Comparison of ENCODE assay signal across 1 cellular context in the genomic region with DNA sequence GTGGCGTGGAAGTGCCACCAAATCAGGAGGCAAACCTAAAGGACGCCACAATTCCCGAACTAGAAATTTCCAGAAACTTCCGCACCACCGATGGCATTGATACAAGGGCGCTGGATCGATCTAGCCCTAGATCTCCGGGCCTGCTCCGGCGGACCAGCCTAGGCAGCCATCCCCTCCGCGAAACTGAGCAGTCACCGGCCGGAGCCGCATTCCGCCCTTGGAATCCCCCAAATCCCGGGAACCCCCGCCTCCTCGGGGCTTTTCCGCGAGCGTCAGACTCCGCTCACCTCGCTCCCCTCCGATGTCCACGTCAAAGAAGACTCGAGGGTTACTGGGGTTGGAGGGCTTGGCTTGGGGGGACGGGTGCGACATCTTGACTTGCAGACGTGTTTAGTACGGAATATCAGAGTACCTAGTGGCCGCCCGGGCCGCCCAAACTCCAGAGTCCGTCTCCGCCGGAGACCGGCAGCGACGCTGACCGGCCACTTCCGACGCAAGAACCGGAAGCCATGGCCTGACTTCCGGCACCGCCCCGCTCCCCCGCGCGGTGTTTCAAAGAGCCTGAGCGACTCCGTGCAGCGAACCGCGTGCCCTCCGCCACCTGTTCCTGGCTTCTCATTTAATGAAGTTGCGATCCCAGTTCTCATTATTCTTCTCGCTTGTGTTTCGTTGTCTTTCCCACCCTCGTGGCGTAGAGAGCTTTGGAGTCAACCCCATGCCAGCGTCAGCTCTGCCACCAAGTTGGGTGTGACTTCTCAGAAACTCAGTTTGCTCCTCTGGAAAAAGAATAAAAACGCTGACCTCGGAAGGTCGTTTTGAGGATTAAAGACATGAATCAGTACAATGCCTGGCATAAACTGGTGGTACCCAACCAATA.
TF ChIP-seq lines count a peak whose summit lies in the region.

Gene PPID, minus strand, starts transcription at position 480 of the 877 bp plus-strand sequence. Its CDS starts 108 bp downstream, at position 372.

TF ChIP-seq in HEK293, 187 proteins besides CTCF, POLR2A, EP300 and RAD21 (continued from another document and continues in another):
- TF ChIP-seq, protein P1, sequence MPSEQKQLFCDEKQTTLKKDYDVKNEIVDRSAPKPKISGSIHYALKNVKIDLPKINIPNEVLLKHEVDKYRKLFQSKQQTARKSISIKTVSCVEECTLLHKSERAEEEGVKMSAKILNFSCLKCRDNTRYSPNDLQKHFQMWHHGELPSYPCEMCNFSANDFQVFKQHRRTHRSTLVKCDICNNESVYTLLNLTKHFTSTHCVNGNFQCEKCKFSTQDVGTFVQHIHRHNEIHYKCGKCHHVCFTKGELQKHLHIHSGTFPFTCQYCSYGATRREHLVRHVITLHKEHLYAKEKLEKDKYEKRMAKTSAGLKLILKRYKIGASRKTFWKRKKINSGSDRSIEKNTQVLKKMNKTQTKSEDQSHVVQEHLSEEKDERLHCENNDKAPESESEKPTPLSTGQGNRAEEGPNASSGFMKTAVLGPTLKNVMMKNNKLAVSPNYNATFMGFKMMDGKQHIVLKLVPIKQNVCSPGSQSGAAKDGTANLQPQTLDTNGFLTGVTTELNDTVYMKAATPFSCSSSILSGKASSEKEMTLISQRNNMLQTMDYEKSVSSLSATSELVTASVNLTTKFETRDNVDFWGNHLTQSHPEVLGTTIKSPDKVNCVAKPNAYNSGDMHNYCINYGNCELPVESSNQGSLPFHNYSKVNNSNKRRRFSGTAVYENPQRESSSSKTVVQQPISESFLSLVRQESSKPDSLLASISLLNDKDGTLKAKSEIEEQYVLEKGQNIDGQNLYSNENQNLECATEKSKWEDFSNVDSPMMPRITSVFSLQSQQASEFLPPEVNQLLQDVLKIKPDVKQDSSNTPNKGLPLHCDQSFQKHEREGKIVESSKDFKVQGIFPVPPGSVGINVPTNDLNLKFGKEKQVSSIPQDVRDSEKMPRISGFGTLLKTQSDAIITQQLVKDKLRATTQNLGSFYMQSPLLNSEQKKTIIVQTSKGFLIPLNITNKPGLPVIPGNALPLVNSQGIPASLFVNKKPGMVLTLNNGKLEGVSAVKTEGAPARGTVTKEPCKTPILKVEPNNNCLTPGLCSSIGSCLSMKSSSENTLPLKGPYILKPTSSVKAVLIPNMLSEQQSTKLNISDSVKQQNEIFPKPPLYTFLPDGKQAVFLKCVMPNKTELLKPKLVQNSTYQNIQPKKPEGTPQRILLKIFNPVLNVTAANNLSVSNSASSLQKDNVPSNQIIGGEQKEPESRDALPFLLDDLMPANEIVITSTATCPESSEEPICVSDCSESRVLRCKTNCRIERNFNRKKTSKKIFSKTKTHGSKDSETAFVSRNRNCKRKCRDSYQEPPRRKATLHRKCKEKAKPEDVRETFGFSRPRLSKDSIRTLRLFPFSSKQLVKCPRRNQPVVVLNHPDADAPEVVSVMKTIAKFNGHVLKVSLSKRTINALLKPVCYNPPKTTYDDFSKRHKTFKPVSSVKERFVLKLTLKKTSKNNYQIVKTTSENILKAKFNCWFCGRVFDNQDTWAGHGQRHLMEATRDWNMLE (tag by site-specific recombination; conservative IDR thresholded peaks at IDR 0.05; ENCODE audit: low read depth) = peak; percentile 95
- TF ChIP-seq, protein P2, sequence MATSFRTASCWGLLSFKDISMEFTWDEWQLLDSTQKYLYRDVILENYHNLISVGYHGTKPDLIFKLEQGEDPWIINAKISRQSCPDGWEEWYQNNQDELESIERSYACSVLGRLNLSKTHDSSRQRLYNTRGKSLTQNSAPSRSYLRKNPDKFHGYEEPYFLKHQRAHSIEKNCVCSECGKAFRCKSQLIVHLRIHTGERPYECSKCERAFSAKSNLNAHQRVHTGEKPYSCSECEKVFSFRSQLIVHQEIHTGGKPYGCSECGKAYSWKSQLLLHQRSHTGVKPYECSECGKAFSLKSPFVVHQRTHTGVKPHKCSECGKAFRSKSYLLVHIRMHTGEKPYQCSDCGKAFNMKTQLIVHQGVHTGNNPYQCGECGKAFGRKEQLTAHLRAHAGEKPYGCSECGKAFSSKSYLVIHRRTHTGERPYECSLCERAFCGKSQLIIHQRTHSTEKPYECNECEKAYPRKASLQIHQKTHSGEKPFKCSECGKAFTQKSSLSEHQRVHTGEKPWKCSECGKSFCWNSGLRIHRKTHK (tag by site-specific recombination; IDR thresholded peaks at IDR 0.05) = no peak
- peak; percentile 75 for TF ChIP-seq SP2 (tag by site-specific recombination; IDR thresholded peaks at IDR 0.05)
- TF ChIP-seq ZNF174 (tag by site-specific recombination; IDR thresholded peaks at IDR 0.05) = no peak
- TF ChIP-seq GLIS2 (tag by site-specific recombination; IDR thresholded peaks at IDR 0.05) = peak; percentile 60
- TF ChIP-seq ZNF48 (tag by site-specific recombination; IDR thresholded peaks at IDR 0.05) = no peak
- TF ChIP-seq ZNF792 (tag by site-specific recombination; IDR thresholded peaks at IDR 0.05) = no peak
- TF ChIP-seq, protein P3, sequence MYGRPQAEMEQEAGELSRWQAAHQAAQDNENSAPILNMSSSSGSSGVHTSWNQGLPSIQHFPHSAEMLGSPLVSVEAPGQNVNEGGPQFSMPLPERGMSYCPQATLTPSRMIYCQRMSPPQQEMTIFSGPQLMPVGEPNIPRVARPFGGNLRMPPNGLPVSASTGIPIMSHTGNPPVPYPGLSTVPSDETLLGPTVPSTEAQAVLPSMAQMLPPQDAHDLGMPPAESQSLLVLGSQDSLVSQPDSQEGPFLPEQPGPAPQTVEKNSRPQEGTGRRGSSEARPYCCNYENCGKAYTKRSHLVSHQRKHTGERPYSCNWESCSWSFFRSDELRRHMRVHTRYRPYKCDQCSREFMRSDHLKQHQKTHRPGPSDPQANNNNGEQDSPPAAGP (tag by site-specific recombination; IDR thresholded peaks at IDR 0.05) = no peak
- TF ChIP-seq FEZF1 (tag by site-specific recombination; IDR thresholded peaks at IDR 0.05) = 0 out of 2 replicates have a peak, but pooled peaks have one; percentile 6
- no peak for TF ChIP-seq ZNF521 (tag by site-specific recombination; IDR thresholded peaks at IDR 0.05)
- TF ChIP-seq REST (tag by site-specific recombination; IDR thresholded peaks at IDR 0.05) = no peak
- no peak for TF ChIP-seq BCL11B (tag by site-specific recombination; IDR thresholded peaks at IDR 0.05; ENCODE audit: low read depth)
- TF ChIP-seq ZNF404 (tag by site-specific recombination; IDR thresholded peaks at IDR 0.05) = no peak
- TF ChIP-seq GLI4 (tag by site-specific recombination; IDR thresholded peaks at IDR 0.05) = no peak
- TF ChIP-seq ZNF830 (tag by site-specific recombination; IDR thresholded peaks at IDR 0.05; ENCODE audit: low read depth) = no peak
- TF ChIP-seq ZNF23 (tag by site-specific recombination; IDR thresholded peaks at IDR 0.05; ENCODE audit: borderline replicate concordance) = no peak
- TF ChIP-seq ZNF341 (tag by site-specific recombination; IDR thresholded peaks at IDR 0.05; ENCODE audit: low read depth) = peak; percentile 63
- TF ChIP-seq KLF10 (tag by site-specific recombination; IDR thresholded peaks at IDR 0.05) = peak; percentile 45; the same call in 1 of the 2 replicates
- TF ChIP-seq ZNF660 (tag by site-specific recombination; IDR thresholded peaks at IDR 0.05) = peak; percentile 47; the same call in 1 of the 2 replicates
- TF ChIP-seq HOXC10 (CRISPR knock-in tag; IDR thresholded peaks at IDR 0.05) = no peak
- no peak for TF ChIP-seq ZNF37A (tag by site-specific recombination; IDR thresholded peaks at IDR 0.05)
- TF ChIP-seq KLF7 (tag by site-specific recombination; IDR thresholded peaks at IDR 0.05; ENCODE audit: borderline replicate concordance) = peak; percentile 94
- no peak for TF ChIP-seq ZNF16 (tag by site-specific recombination; IDR thresholded peaks at IDR 0.05; ENCODE audit: low read depth)
- no peak for TF ChIP-seq ZNF658 (tag by site-specific recombination; IDR thresholded peaks at IDR 0.05)
- no peak for TF ChIP-seq ZNF211 (tag by site-specific recombination; IDR thresholded peaks at IDR 0.05; ENCODE audit: low read depth)
- TF ChIP-seq SCRT1 (tag by site-specific recombination; IDR thresholded peaks at IDR 0.05; ENCODE audit: borderline replicate concordance) = peak; percentile 79
- TF ChIP-seq ZXDB (tag by site-specific recombination; IDR thresholded peaks at IDR 0.05) = peak; percentile 66; the same call in 1 of the 2 replicates
- TF ChIP-seq MEIS1 (CRISPR knock-in tag; IDR thresholded peaks at IDR 0.05; ENCODE audit: borderline replicate concordance) = no peak
- no peak for TF ChIP-seq ZNF571 (tag by site-specific recombination; IDR thresholded peaks at IDR 0.05)
- TF ChIP-seq TCF7L2 (IDR thresholded peaks at IDR 0.05; ENCODE audit: borderline replicate concordance, low read depth, low read length) = peak; percentile 99
- no peak for TF ChIP-seq ZNF558 (tag by site-specific recombination; IDR thresholded peaks at IDR 0.05)
- no peak for TF ChIP-seq ZNF132 (tag by site-specific recombination; IDR thresholded peaks at IDR 0.05; ENCODE audit: borderline replicate concordance)
- no peak for TF ChIP-seq BCL6B (tag by site-specific recombination; IDR thresholded peaks at IDR 0.05)
- no peak for TF ChIP-seq MZF1 (tag by site-specific recombination; IDR thresholded peaks at IDR 0.05; ENCODE audit: borderline replicate concordance)
- TF ChIP-seq ZNF585B (tag by site-specific recombination; IDR thresholded peaks at IDR 0.05) = no peak
- TF ChIP-seq ZNF112 (tag by site-specific recombination; IDR thresholded peaks at IDR 0.05) = no peak
- TF ChIP-seq ZFP37 (tag by site-specific recombination; IDR thresholded peaks at IDR 0.05) = 0 out of 2 replicates have a peak, but pooled peaks have one; percentile 19
- TF ChIP-seq ZNF777 (tag by site-specific recombination; IDR thresholded peaks at IDR 0.05; ENCODE audit: borderline replicate concordance) = peak; percentile 29; the same call in 1 of the 2 replicates
- TF ChIP-seq OSR2 (tag by site-specific recombination; IDR thresholded peaks at IDR 0.05) = no peak
- peak; percentile 16; the same call in 1 of the 2 replicates for TF ChIP-seq ZSCAN30 (tag by site-specific recombination; IDR thresholded peaks at IDR 0.05)
- TF ChIP-seq ZNF10 (tag by site-specific recombination; IDR thresholded peaks at IDR 0.05) = no peak; the same call in 1 of the 2 replicates
- TF ChIP-seq, protein P4, sequence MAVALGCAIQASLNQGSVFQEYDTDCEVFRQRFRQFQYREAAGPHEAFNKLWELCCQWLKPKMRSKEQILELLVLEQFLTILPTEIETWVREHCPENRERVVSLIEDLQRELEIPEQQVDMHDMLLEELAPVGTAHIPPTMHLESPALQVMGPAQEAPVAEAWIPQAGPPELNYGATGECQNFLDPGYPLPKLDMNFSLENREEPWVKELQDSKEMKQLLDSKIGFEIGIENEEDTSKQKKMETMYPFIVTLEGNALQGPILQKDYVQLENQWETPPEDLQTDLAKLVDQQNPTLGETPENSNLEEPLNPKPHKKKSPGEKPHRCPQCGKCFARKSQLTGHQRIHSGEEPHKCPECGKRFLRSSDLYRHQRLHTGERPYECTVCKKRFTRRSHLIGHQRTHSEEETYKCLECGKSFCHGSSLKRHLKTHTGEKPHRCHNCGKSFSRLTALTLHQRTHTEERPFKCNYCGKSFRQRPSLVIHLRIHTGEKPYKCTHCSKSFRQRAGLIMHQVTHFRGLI (tag by site-specific recombination; IDR thresholded peaks at IDR 0.05) = no peak
- no peak for TF ChIP-seq ZBTB8A (tag by site-specific recombination; IDR thresholded peaks at IDR 0.05)
- TF ChIP-seq ZNF654 (tag by site-specific recombination; IDR thresholded peaks at IDR 0.05; ENCODE audit: low read depth) = no peak
- no peak for TF ChIP-seq PRDM1 (tag by site-specific recombination; IDR thresholded peaks at IDR 0.05)
- TF ChIP-seq ZNF530 (tag by site-specific recombination; IDR thresholded peaks at IDR 0.05; ENCODE audit: low read depth) = no peak
- TF ChIP-seq ZNF280C (tag by site-specific recombination; IDR thresholded peaks at IDR 0.05) = no peak
